8 cellular contexts compared by ENCODE assay signal in the genomic region with DNA sequence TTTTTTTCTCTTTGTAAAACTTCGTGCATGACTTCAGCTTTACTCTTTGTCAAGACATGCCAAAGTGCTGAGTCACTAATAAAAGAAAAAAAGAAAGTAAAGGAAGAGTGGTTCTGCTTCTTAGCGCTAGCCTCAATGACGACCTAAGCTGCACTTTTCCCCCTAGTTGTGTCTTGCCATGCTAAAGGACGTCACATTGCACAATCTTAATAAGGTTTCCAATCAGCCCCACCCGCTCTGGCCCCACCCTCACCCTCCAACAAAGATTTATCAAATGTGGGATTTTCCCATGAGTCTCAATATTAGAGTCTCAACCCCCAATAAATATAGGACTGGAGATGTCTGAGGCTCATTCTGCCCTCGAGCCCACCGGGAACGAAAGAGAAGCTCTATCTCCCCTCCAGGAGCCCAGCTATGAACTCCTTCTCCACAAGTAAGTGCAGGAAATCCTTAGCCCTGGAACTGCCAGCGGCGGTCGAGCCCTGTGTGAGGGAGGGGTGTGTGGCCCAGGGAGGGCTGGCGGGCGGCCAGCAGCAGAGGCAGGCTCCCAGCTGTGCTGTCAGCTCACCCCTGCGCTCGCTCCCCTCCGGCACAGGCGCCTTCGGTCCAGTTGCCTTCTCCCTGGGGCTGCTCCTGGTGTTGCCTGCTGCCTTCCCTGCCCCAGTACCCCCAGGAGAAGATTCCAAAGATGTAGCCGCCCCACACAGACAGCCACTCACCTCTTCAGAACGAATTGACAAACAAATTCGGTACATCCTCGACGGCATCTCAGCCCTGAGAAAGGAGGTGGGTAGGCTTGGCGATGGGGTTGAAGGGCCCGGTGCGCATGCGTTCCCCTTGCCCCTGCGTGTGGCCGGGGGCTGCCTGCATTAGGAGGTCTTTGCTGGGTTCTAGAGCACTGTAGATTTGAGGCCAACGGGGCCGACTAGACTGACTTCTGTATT. TPM values are rescaled to one million over a fixed set of nuclear protein-coding genes. Genes with fewer than 3 reads are reported as not detected.
DNase-seq lines count a peak whose midpoint lies in the region; ATAC-seq and TF ChIP-seq lines count a peak whose summit lies in the region.

A gene (plus strand): TSS at position 352 of the 944 bp plus-strand sequence. CDS start 63 bp downstream, at position 415.

- H3K36me3 ChIP-seq in BLaER1 treated with 17β-estradiol and CSF1 and Interleukin-3, amounts not matched to agents 10 nM and 100 nM, result peaks cover 0 to 42% (median 0%) of the 10 kb centered on the region in 11 experiments; a peak in 6 of 22 replicates

- H3K27me3 Mint-ChIP-seq in brain, result peaks cover 3% of the 10 kb centered on the region

- H3K27ac ChIP-seq in BLaER1 treated with 17β-estradiol and CSF1 and Interleukin-3, amounts not matched to agents 10 nM and 100 nM, result peak within 1 kb of the TSS; percentile 20 to 94 (median 64); a peak in 20 of 22 replicates

- peak within 1 kb of the TSS in 3 of 5 experiments; percentile 12 to 60 (median 43) for H3K4me3 Mint-ChIP-seq in brain

- peak within 1 kb of the TSS; percentile 76 to 98 (median 88) for H3K4me2 ChIP-seq in BLaER1 treated with 17β-estradiol and CSF1 and Interleukin-3, amounts not matched to agents 10 nM and 100 nM

- peaks cover 0 to 13% (median 6%) of the 10 kb centered on the region in 11 experiments; a peak in 12 of 22 replicates for H3K27me3 ChIP-seq in BLaER1 treated with 17β-estradiol and CSF1 and Interleukin-3, amounts not matched to agents 10 nM and 100 nM

- no peaks in the 10 kb centered on the region for H3K9me3 Mint-ChIP-seq in brain

- DNase-seq in HS-5 (ENCODE audit: low read depth), result peak; percentile 85
- DNase-seq in OCI-M1 (lab: John Stamatoyannopoulos, UW), result peak; percentile 70
- peak; percentile 88 for DNase-seq in retinal pigment epithelial cell (ENCODE audit: low read depth)
- DNase-seq in HT-29 (ENCODE audit: low spot score), result no peak

- peaks cover 0 to 31% (median 0%) of the 10 kb centered on the region in 11 experiments; a peak in 5 of 22 replicates for H4K20me1 ChIP-seq in BLaER1 treated with 17β-estradiol and CSF1 and Interleukin-3, amounts not matched to agents 10 nM and 100 nM

- H3K27ac Mint-ChIP-seq in brain, result peak within 1 kb of the TSS in 1 of 5 experiments; percentile 42

- H3K9ac ChIP-seq in BLaER1 treated with 17β-estradiol and CSF1 and Interleukin-3, amounts not matched to agents 10 nM and 100 nM, result peak within 1 kb of the TSS; percentile 2 to 96 (median 66); a peak in 21 of 22 replicates

- H3K4me1 ChIP-seq in BLaER1 treated with 17β-estradiol and CSF1 and Interleukin-3, amounts not matched to agents 10 nM and 100 nM, result peaks cover 25 to 85% (median 59%) of the 10 kb centered on the region in 10 experiments

- H3K4me3 ChIP-seq in BLaER1 treated with 17β-estradiol and CSF1 and Interleukin-3, amounts not matched to agents 10 nM and 100 nM, result peak within 1 kb of the TSS in 8 of 10 experiments; percentile 27 to 75 (median 61); a peak in 15 of 20 replicates
- H3K4me3 ChIP-seq in iPS-18c (ENCODE audit: insufficient read depth, low read depth, low read length) (peak within 1 kb of the TSS; percentile 21; the same call in 1 of the 2 replicates), retinal pigment epithelial cell (ENCODE audit: low read length) (peak within 1 kb of the TSS; percentile 40)

- H3K4me1 Mint-ChIP-seq in brain, result peaks cover 39% of the 10 kb centered on the region

- TF ChIP-seq CTCF in brain (conservative IDR thresholded peaks at IDR 0.05) (no peak), retinal pigment epithelial cell (conservative IDR thresholded peaks at IDR 0.05; ENCODE audit: low read depth, low read length) (no peak)

- H3K36me3 Mint-ChIP-seq in brain, result no peaks in the 10 kb centered on the region

- no peak for ATAC-seq in HG03469 (IDR thresholded peaks at IDR 0.05; ENCODE audit: unreplicated experiment)

- no peaks in the 10 kb centered on the region for H3K9me3 ChIP-seq in BLaER1 treated with 17β-estradiol and CSF1 and Interleukin-3, amounts not matched to agents 10 nM and 100 nM (replicated peaks in 1 of 11)
- no peaks in the 10 kb centered on the region for H3K9me3 ChIP-seq in iPS-18c (ENCODE audit: control insufficient read depth, insufficient read depth, low read length)

RNA-seq across cellular contexts. Expression of the gene that starts here (rescaled TPM):
- polyA plus RNA-seq in brain (ENCODE audit: insufficient read depth, low read depth, low replicate concordance), result 1.6 TPM
- total RNA-seq in HT-29 (2014; rRNA removed; shearing (Covaris generic)), result not detected in 2 replicates
